ENCODE assay signal across 34 cellular contexts in the genomic region with DNA sequence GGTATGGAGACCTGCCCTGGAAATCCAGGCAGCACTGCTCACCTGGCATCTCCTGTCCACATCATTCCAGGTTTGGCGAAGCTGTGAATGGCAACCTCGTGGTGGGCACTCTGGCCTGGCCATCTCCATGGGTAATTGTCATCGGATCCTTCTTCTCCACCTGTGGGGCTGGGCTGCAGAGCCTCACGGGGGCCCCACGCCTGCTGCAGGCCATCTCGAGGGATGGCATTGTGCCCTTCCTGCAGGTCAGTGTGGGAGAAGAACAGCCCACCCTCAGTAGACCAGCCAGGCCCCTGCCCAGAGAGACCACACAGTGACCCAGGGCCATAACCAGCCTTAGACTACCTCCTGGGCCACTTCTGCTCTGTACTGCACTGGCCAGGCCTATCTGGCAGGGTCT. TPM values are rescaled to one million over a fixed set of nuclear protein-coding genes. Genes with fewer than 3 reads are reported as not detected.
"Had no signal": no experiment of that assay in that cellular context is flagged by ENCODE, and none has a peak within 500 bp of the region (broad histone marks: within the 10 kb centered on the region; RNA-seq: fewer than 3 reads in every experiment).

No MANE protein-coding gene starts in this region.

- H3K4me2 ChIP-seq: KMS-11 had no signal

- H3K4me3 ChIP-seq: MG63 had no signal

- H3K27ac ChIP-seq: KMS-11 had no signal

- H3K36me3 ChIP-seq: MG63 had no signal

- DNase-seq: Karpas-422, Kasumi-1, KG1, MG63, MM.1S, MV-4-11, NCI-H1048, NCI-H1092, NCI-H1092 treated with DMSO at 0.1 percent for 48 hours, NCI-H1105, NCI-H1105 treated with DMSO at 0.1 percent for 48 hours, NCI-H1417, NCI-H1417 treated with DMSO at 0.1 percent for 48 hours, NCI-H1436, NCI-H1436 treated with DMSO at 0.1 percent for 48 hours, NCI-H146, NCI-H1694, NCI-H1694 treated with DMSO at 0.1 percent for 48 hours, NCI-H187, NCI-H187 treated with DMSO at 0.1 percent for 48 hours, NCI-H1930, NCI-H2029, NCI-H2029 treated with DMSO at 0.1 percent for 48 hours, NCI-H2081, NCI-H2081 treated with DMSO at 0.1 percent for 48 hours, NCI-H2107, NCI-H2227 treated with DMSO at 0.1 percent for 48 hours, NCI-H226, NCI-H345, NCI-H446, NCI-H446 treated with DMSO at 0.1 percent for 48 hours had no signal

RNA-seq across cellular contexts. Expression of gene SLC12A5, which starts 15.9 kb away (rescaled TPM):
- total RNA-seq: NCI-H460 had no signal

RNA-seq across cellular contexts. Expression of gene MMP9, which starts 36.2 kb away (rescaled TPM):
- total RNA-seq: LHCN-M2, NCI-H460 had no signal
